ENCODE assay signal across 17 cellular contexts in the genomic region with DNA sequence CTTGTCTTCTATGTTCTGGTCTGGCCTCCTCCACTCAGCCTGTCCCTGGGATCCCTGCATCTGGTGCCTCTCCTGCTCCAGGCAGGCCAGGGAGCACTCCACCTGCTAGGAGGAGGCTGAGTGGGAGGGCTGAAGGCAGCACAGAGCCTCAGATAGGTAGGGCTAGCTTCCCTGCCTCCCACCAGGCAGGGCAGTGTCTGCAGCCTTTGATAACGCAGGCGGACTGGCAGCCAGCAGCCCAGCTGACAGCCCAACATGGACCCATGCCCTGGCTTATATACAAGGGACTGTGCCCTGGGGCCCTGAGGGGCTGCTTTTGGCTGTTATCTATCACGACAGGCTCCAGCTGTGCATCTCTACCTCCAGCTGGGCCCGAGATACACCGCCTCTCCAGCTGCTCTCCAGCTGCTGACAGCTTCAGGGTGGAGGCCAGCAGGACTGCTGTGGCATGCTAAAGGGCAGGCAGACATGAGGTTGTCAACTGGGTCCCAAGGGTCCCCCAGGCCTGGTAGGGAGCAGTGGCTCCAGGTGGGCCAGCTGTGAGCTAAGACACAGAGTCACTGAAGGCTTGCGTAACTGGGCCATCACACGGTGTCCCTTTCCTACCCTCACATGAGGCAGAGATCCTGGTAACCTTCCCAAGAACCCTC. TPM values are rescaled to one million over a fixed set of nuclear protein-coding genes. Genes with fewer than 3 reads are reported as not detected.
DNase-seq lines count a peak whose midpoint lies in the region; ATAC-seq and TF ChIP-seq lines count a peak whose summit lies in the region.
"Had no signal": no experiment of that assay in that cellular context is flagged by ENCODE, and none has a peak within 500 bp of the region (broad histone marks: within the 10 kb centered on the region; RNA-seq: fewer than 3 reads in every experiment).

No MANE protein-coding gene starts in this region.

- H3K36me3 ChIP-seq in BLaER1 (no peaks in the 10 kb centered on the region), hepatocyte (replicated peaks; ENCODE audit: insufficient read depth, low read depth) (no peaks in the 10 kb centered on the region), WERI-Rb-1 (no peaks in the 10 kb centered on the region)
- H3K36me3 ChIP-seq: neutrophil, Peyer's patch had no signal

- no peak overlapping the region for H2AFZ ChIP-seq in hepatocyte

- no peaks in the 10 kb centered on the region for H3K9me2 ChIP-seq in hepatocyte (replicated peaks; ENCODE audit: insufficient read depth)

- POLR2A ChIA-PET in WTC11 (lab: Charles Lee): no interaction called here

- H3K4me1 ChIP-seq in BLaER1: peaks cover 43% of the 10 kb centered on the region
- no peaks in the 10 kb centered on the region for H3K4me1 ChIP-seq in hepatocyte (ENCODE audit: insufficient read depth)
- H3K4me1 ChIP-seq: Peyer's patch had no signal

- H3K4me3 Mint-ChIP-seq in WTC11: no peak overlapping the region
- H3K4me3 Mint-ChIP-seq: activated naive CD8-positive, alpha-beta T cell treated with anti-CD3 and anti-CD28 coated beads, Interleukin-2, amount 10 ng/mL, durations not matched to agents 7 days and 5 days had no signal

- ATAC-seq in WTC11 (no peak), GM18498 (IDR thresholded peaks at IDR 0.05; ENCODE audit: unreplicated experiment) (no peak)

- CTCF ChIA-PET in WTC11 (lab: Charles Lee): interaction anchor here (3.8 kb wide), 1 partner anchor 11 kb away, joined by 20 read pairs; no protein-coding TSS in a partner anchor

- H3K27me3 ChIP-seq in BLaER1 (no peaks in the 10 kb centered on the region), hepatocyte (no peaks in the 10 kb centered on the region), WERI-Rb-1 (ENCODE audit: insufficient read depth, low read depth, severe bottlenecking) (no peaks in the 10 kb centered on the region)
- H3K27me3 ChIP-seq: neutrophil, Peyer's patch had no signal

- H3K4me3 ChIP-seq in BLaER1 (no peak overlapping the region), hepatocyte (no peak overlapping the region), WERI-Rb-1 (ENCODE audit: low read depth, low read length) (no peak overlapping the region)
- H3K4me3 ChIP-seq: Peyer's patch had no signal

- H3K4me2 ChIP-seq in BLaER1 (peak overlapping the region; percentile 62), hepatocyte (no peak overlapping the region)

- H3K36me3 Mint-ChIP-seq in WTC11: no peaks in the 10 kb centered on the region
- H3K36me3 Mint-ChIP-seq: activated naive CD8-positive, alpha-beta T cell treated with anti-CD3 and anti-CD28 coated beads, Interleukin-2, amount 10 ng/mL, durations not matched to agents 7 days and 5 days had no signal

- WGBS in hepatocyte (ENCODE audit: low lambda C conversion rate, missing lambda C conversion rate): 42% methylated on average over 7 of the region's 7 CpGs

- peaks cover 46% of the 10 kb centered on the region for H3K27me3 Mint-ChIP-seq in WTC11 (ENCODE audit: low read depth)
- H3K27me3 Mint-ChIP-seq: activated naive CD8-positive, alpha-beta T cell treated with anti-CD3 and anti-CD28 coated beads, Interleukin-2, amount 10 ng/mL, durations not matched to agents 7 days and 5 days had no signal

- H3K27ac ChIP-seq in BLaER1: peak overlapping the region; percentile 39; the same call in 1 of the 2 replicates
- H3K27ac ChIP-seq in hepatocyte: no peak overlapping the region
- H3K27ac ChIP-seq in WERI-Rb-1: no peak overlapping the region
- H3K27ac ChIP-seq: neutrophil, Peyer's patch, VCaP had no signal

- TF ChIP-seq CTCF in WTC11 (IDR thresholded peaks at IDR 0.05): no peak
- no peak for TF ChIP-seq CTCF in hepatocyte (IDR thresholded peaks at IDR 0.05; ENCODE audit: poor library complexity)
- TF ChIP-seq CTCF in WERI-Rb-1 (IDR thresholded peaks at IDR 0.05; ENCODE audit: low read depth, low read length): no peak

- no peaks in the 10 kb centered on the region for H3K9me3 ChIP-seq in BLaER1
- no peaks in the 10 kb centered on the region for H3K9me3 ChIP-seq in hepatocyte (ENCODE audit: low read depth)
- no peaks in the 10 kb centered on the region for H3K9me3 ChIP-seq in WERI-Rb-1 (ENCODE audit: severe bottlenecking)
- H3K9me3 ChIP-seq: neutrophil, Peyer's patch had no signal

- no peaks in the 10 kb centered on the region for H3K79me2 ChIP-seq in hepatocyte

- H4K20me1 ChIP-seq in BLaER1: no peaks in the 10 kb centered on the region; the same call in 1 of the 2 replicates
- H4K20me1 ChIP-seq in hepatocyte (ENCODE audit: insufficient read depth, poor library complexity, severe bottlenecking): no peaks in the 10 kb centered on the region

- H3K4me1 Mint-ChIP-seq in WTC11: peaks cover 4% of the 10 kb centered on the region; the same call in 1 of the 2 replicates

- DNase-seq in MV-4-11 (lab: John Stamatoyannopoulos, UW) (peak; percentile 11), WTC11 (ENCODE audit: low spot score) (no peak), hepatocyte (ENCODE audit: low spot score) (peak; percentile 38), WERI-Rb-1 (no peak), midbrain (lab: John Stamatoyannopoulos, UW) (no peak), DMS79 treated with DMSO at 0.1 percent for 48 hours (lab: John Stamatoyannopoulos, UW) (no peak)
- DNase-seq: activated naive CD8-positive, alpha-beta T cell treated with anti-CD3 and anti-CD28 coated beads, Interleukin-2, amount 10 ng/mL, durations not matched to agents 7 days and 5 days; COR-L47; NCI-H2029 treated with DMSO at 0.1 percent for 48 hours; NCI-H774; Peyer's patch; stimulated activated CD4-positive, alpha-beta T cell treated with anti-CD3 and anti-CD28 coated beads, Interleukin-2, amount 100 ng/mL, for 48 hours; SW 1271 had no signal

- no peak overlapping the region for H3K27ac Mint-ChIP-seq in WTC11
- H3K27ac Mint-ChIP-seq: activated naive CD8-positive, alpha-beta T cell treated with anti-CD3 and anti-CD28 coated beads, Interleukin-2, amount 10 ng/mL, durations not matched to agents 7 days and 5 days had no signal

- H3K9me3 Mint-ChIP-seq in WTC11: no peaks in the 10 kb centered on the region
- H3K9me3 Mint-ChIP-seq: activated naive CD8-positive, alpha-beta T cell treated with anti-CD3 and anti-CD28 coated beads, Interleukin-2, amount 10 ng/mL, durations not matched to agents 7 days and 5 days had no signal

- peak overlapping the region; percentile 48; the same call in 1 of the 2 replicates for H3K9ac ChIP-seq in BLaER1

TF ChIP-seq in WTC11, 78 proteins besides CTCF, POLR2A, EP300 and RAD21:
- peak; percentile 39; the same call in 1 of the 2 replicates for TF ChIP-seq ZNF263 (CRISPR knock-in tag; IDR thresholded peaks at IDR 0.05; ENCODE audit: low read depth)
- TF ChIP-seq, protein P1, sequence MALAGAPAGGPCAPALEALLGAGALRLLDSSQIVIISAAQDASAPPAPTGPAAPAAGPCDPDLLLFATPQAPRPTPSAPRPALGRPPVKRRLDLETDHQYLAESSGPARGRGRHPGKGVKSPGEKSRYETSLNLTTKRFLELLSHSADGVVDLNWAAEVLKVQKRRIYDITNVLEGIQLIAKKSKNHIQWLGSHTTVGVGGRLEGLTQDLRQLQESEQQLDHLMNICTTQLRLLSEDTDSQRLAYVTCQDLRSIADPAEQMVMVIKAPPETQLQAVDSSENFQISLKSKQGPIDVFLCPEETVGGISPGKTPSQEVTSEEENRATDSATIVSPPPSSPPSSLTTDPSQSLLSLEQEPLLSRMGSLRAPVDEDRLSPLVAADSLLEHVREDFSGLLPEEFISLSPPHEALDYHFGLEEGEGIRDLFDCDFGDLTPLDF (CRISPR knock-in tag; IDR thresholded peaks at IDR 0.05): no peak

RNA-seq across cellular contexts. Expression of a gene that starts 5.2 kb away (rescaled TPM):
- 45.2 to 48.1 TPM (median 46.3 TPM) in 3 replicates for total RNA-seq in WTC11 (2021)
- total RNA-seq in hepatocyte: 71.3 and 94.6 TPM in 2 replicates
- polyA plus RNA-seq in hepatocyte: 69.0 and 91.7 TPM in 2 replicates

Comparison
In these comparisons a context has a peak if more than half of its experiments do, and no peak if none do; other contexts are left out.
1. DNase-seq: peak in MV-4-11 (single experiment) and hepatocyte (single experiment); none in WTC11 (single experiment), WERI-Rb-1 (single experiment), midbrain (single experiment) and DMS79 treated with DMSO at 0.1 percent for 48 hours (single experiment).